In the genomic region with DNA sequence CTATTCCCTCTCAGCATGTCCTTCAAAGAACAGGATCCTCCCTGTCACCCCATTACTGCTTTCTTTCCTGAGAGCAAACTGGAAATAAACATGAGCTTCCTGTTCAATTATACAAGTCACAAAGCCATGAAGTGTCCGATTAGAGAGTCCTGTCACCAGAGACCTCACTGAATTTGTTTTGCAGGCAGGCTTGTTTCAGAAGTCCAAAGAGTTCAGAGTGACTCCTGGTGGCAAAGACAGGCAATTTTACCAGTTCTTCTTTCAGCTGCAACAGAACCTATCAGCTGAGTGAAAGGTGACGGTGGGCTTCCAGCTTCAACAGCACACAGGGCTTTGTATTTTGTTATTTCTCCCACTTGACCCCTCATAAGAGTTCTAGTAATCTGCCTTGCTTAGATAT, we compare ENCODE assay signal across 11 cellular contexts. TPM values are rescaled to one million over a fixed set of nuclear protein-coding genes. Genes with fewer than 3 reads are reported as not detected.
A peak's percentile ranks its signal among the peaks of the same experiment; 100 is the strongest.
DNase-seq lines count a peak whose midpoint lies in the region; TF ChIP-seq lines count a peak whose summit lies in the region.
"Had no signal": no experiment of that assay in that cellular context is flagged by ENCODE, and none has a peak within 500 bp of the region (broad histone marks: within the 10 kb centered on the region; RNA-seq: fewer than 3 reads in every experiment).

No MANE protein-coding gene starts in this region.

- in situ Hi-C loops in GM13977 (cut with MboI; ENCODE audit: low pct_unique_long_range_greater_than_20kb, low sequenced_read_pairs, unreplicated experiment): no loop called here

- H2AFZ ChIP-seq in hepatocyte: no peak overlapping the region

- H3K9me3 ChIP-seq in ascending aorta (peaks cover 0 to 7% of the 10 kb centered on the region in 2 donors), hepatocyte (ENCODE audit: low read depth) (no peaks in the 10 kb centered on the region)

- DNase-seq in AG04449 (ENCODE audit: low read depth, low spot score) (no peak), GM13977 (ENCODE audit: low spot score) (no peak), ascending aorta (ENCODE audit: low spot score in 2 of 2) (peak in 1 of 2 donors; percentile 38), hepatocyte (ENCODE audit: low spot score) (no peak), retina (no peak), T-helper 1 cell (no peak), HuH-7.5 (ENCODE audit: low spot score) (no peak), COLO829 (ENCODE audit: low spot score) (no peak)
- DNase-seq: DMS79 treated with DMSO at 0.1 percent for 48 hours; NCI-H1105; stimulated activated CD4-positive, alpha-beta T cell treated with anti-CD3 and anti-CD28 coated beads, Interleukin-4, amount 100 ng/mL, for 1 hour had no signal

- CTCF ChIA-PET in AG04449 (lab: Yijun Ruan, JAX): interaction anchor here (0.6 to 4.0 kb wide), 22 partner anchors 10 to 146 kb away, joined by 3 to 45 read pairs (median 3); a partner anchor contains a TSS

- no peak overlapping the region for H3K4me3 ChIP-seq in AG04449 (ENCODE audit: low read depth, low read length)
- no peak overlapping the region for H3K4me3 ChIP-seq in ascending aorta
- H3K4me3 ChIP-seq in hepatocyte: no peak overlapping the region

- no peaks in the 10 kb centered on the region for H3K27me3 ChIP-seq in ascending aorta
- no peaks in the 10 kb centered on the region for H3K27me3 ChIP-seq in hepatocyte

- 57% methylated on average over 2 of the region's 2 CpGs for WGBS in hepatocyte (ENCODE audit: low lambda C conversion rate, missing lambda C conversion rate)

- H3K36me3 ChIP-seq in ascending aorta (peaks cover 12 to 23% of the 10 kb centered on the region in 2 donors), hepatocyte (replicated peaks; ENCODE audit: insufficient read depth, low read depth) (no peaks in the 10 kb centered on the region)

- no peak overlapping the region for H3K4me2 ChIP-seq in hepatocyte

- peaks cover 18% of the 10 kb centered on the region for H3K79me2 ChIP-seq in hepatocyte

- intact Hi-C loops in ascending aorta (cut with DNase I): no loop called here

- H3K27ac ChIP-seq in ascending aorta: no peak overlapping the region
- H3K27ac ChIP-seq in hepatocyte: no peak overlapping the region

- H3K4me1 ChIP-seq in ascending aorta (peaks cover 0 to 2% of the 10 kb centered on the region in 2 donors), hepatocyte (ENCODE audit: insufficient read depth) (no peaks in the 10 kb centered on the region)

- TF ChIP-seq CTCF in AG04449 (IDR thresholded peaks at IDR 0.05; ENCODE audit: insufficient read depth, low read length, missing control alignments): peak; percentile 36
- TF ChIP-seq CTCF in GM13977 (IDR thresholded peaks at IDR 0.05; ENCODE audit: extremely low read depth, insufficient read depth, missing control alignments): peak; percentile 36
- peak in 2 of 3 experiments; percentile 20 to 35 for TF ChIP-seq CTCF in ascending aorta (IDR thresholded peaks at IDR 0.05)
- TF ChIP-seq CTCF in hepatocyte (IDR thresholded peaks at IDR 0.05; ENCODE audit: poor library complexity): peak; percentile 28

- POLR2A ChIA-PET in AG04449 (lab: Yijun Ruan, JAX): no interaction called here

- H3K9me2 ChIP-seq in hepatocyte (replicated peaks; ENCODE audit: insufficient read depth): no peaks in the 10 kb centered on the region

- H4K20me1 ChIP-seq in hepatocyte (ENCODE audit: insufficient read depth, poor library complexity, severe bottlenecking): no peaks in the 10 kb centered on the region

RNA-seq across cellular contexts. Expression of a gene that starts 6.4 kb away (rescaled TPM):
- total RNA-seq in ascending aorta (146 TPM), hepatocyte (19.8 and 24.4 TPM in 2 replicates)
- 29.6 and 32.0 TPM in 2 replicates for polyA plus RNA-seq in hepatocyte

RNA-seq across cellular contexts. Expression of a gene that starts 14.2 kb away (rescaled TPM):
- total RNA-seq in ascending aorta (25.4 TPM), hepatocyte (0.23 TPM in 1 of 2 replicates, not detected in the other)
- 0.17 and 0.58 TPM in 2 replicates for polyA plus RNA-seq in hepatocyte

RNA-seq across cellular contexts. Expression of a gene that starts 15.1 kb away (rescaled TPM):
- total RNA-seq in ascending aorta (63.6 TPM), hepatocyte (96.1 and 111 TPM in 2 replicates)
- 130 and 141 TPM in 2 replicates for polyA plus RNA-seq in hepatocyte

RNA-seq across cellular contexts. Expression of a gene that starts 24.3 kb away (rescaled TPM):
- 5.7 TPM for total RNA-seq in ascending aorta
- 0.43 and 1.2 TPM in 2 replicates for total RNA-seq in hepatocyte
- 3.7 and 4.6 TPM in 2 replicates for polyA plus RNA-seq in hepatocyte

Comparison
In these comparisons a context has a peak if more than half of its experiments do, and no peak if none do; other contexts are left out.
1. RNA of a gene that starts 14.2 kb away (total RNA-seq): 25.4 TPM in ascending aorta (single experiment); 0.23 TPM in hepatocyte; every median in the first group is over 10 times any median in the second.
2. Peak in every context shown above with its lines, with median percentiles within 50 percentile points of each other: CTCF ChIP-seq.